Comparison of ENCODE assay signal across 11 cellular contexts in the genomic region with DNA sequence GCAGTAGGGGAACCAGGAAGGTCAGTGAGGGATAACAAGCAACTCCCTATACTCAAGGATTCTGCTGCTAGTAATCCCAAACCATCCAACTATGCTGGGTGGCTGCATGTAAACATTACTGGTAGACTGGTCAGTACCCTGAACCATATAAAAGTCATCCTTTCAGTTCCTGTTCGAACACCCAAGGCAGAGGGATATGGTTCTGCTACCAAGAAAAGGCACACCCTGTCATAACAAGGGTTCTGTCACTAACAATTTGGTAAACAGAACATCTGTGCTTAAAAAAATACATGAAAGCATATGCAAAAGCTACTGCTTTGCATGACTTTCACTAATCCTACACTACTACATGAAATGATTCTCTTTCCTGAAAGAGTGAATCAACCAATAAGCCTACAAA.
DNase-seq lines count a peak whose midpoint lies in the region; ATAC-seq lines count a peak whose summit lies in the region.
"Had no signal": no experiment of that assay in that cellular context is flagged by ENCODE, and none has a peak within 500 bp of the region (broad histone marks: within the 10 kb centered on the region; RNA-seq: fewer than 3 reads in every experiment).

No MANE protein-coding gene starts in this region.

- H3K27me3 ChIP-seq in H7 (ENCODE audit: control insufficient read depth, insufficient read depth, low read length), result no peaks in the 10 kb centered on the region
- H3K27me3 ChIP-seq: colonic mucosa, vagina had no signal

- peak; percentile 88 for ATAC-seq in GM19324 (IDR thresholded peaks at IDR 0.05; ENCODE audit: low FRiP score, unreplicated experiment)
- peak; percentile 97 for ATAC-seq in HG02610 (IDR thresholded peaks at IDR 0.05; ENCODE audit: unreplicated experiment)
- ATAC-seq in HG03196 (IDR thresholded peaks at IDR 0.05; ENCODE audit: unreplicated experiment), result peak; percentile 82

- DNase-seq in H7 (no peak), DMS79 treated with DMSO at 0.1 percent for 48 hours (lab: John Stamatoyannopoulos, UW) (no peak), iPS-NIHi11 (ENCODE audit: low spot score) (no peak), 8988T (no peak)
- DNase-seq: activated CD4-positive, alpha-beta memory T cell treated with anti-CD3 and anti-CD28 coated beads, Interleukin-2, amount 10 ng/mL, durations not matched to agents 7 days and 5 days; colonic mucosa had no signal

- peaks cover 10% of the 10 kb centered on the region for H3K36me3 ChIP-seq in H7 (replicated peaks; ENCODE audit: control insufficient read depth, insufficient read depth, low read length)
- H3K36me3 ChIP-seq: colonic mucosa, vagina had no signal

- H3K4me3 ChIP-seq in H7 (ENCODE audit: insufficient read depth, low read depth, low read length), result no peak overlapping the region
- H3K4me3 ChIP-seq: colonic mucosa, smooth muscle cell, vagina had no signal
